In the genomic region with DNA sequence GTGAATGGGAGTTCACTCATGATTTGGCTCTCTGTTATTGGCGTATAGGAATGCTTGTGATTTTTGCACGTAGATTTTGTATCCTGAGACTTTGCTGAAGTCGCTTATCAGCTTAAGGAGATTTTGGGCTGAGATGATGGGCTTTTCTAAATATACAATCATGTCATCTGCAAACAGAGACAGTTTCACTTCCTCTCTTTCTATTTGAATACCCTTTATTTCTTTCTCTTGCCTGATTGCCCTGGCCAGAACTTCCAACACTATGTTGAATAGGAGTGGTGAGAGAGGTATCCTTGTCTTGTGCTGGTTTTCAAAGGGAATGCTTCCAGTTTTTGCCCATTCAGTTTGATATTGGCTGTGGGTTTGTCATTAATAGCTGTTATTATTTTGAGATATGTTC, we compare ENCODE assay signal across 1 cellular context. TPM values are rescaled to one million over a fixed set of nuclear protein-coding genes. Genes with fewer than 3 reads are reported as not detected.
"Had no signal": no experiment of that assay in that cellular context is flagged by ENCODE, and none has a peak within 500 bp of the region (broad histone marks: within the 10 kb centered on the region; RNA-seq: fewer than 3 reads in every experiment).

No MANE protein-coding gene starts in this region.

RNA-seq across cellular contexts. Expression of a gene that starts 26.9 kb away (rescaled TPM):
- total RNA-seq: thoracic aorta had no signal
